10 cellular contexts compared by ENCODE assay signal in genomic region chr19:19528721-19529490, GRCh38. TPM values are rescaled to one million over a fixed set of nuclear protein-coding genes. Genes with fewer than 3 reads are reported as not detected.
DNase-seq lines count a peak whose midpoint lies in the region; ATAC-seq and TF ChIP-seq lines count a peak whose summit lies in the region.
"Had no signal": no experiment of that assay in that cellular context is flagged by ENCODE, and none has a peak within 500 bp of the region (broad histone marks: within the 10 kb centered on the region; RNA-seq: fewer than 3 reads in every experiment).

YJEFN3 (plus strand) TSS chr19:19528911; CDS start chr19:19528933, 22 bp downstream.

- ATAC-seq in stimulated activated naive CD8-positive, alpha-beta T cell treated with anti-CD3 and anti-CD28 coated beads, Interleukin-15, amount 100 ng/mL, for 72 hours, result no peak
- ATAC-seq in GM19397 (IDR thresholded peaks at IDR 0.05; ENCODE audit: unreplicated experiment), result no peak

- no peak within 1 kb of the TSS for H3K27ac ChIP-seq in stomach smooth muscle (ENCODE audit: low read length)
- H3K27ac ChIP-seq: neutrophil had no signal

- no peak for DNase-seq in activated CD4-positive, alpha-beta T cell treated with anti-CD3 and anti-CD28 coated beads, Interleukin-2, amount 10 ng/mL, durations not matched to agents 7 days and 5 days
- no peak for DNase-seq in activated CD4-positive, alpha-beta T cell treated with anti-CD3 and anti-CD28 coated beads, Interleukin-2, amount 50 U/mL, for 4 hours
- peak; percentile 44 for DNase-seq in astrocyte of the spinal cord (ENCODE audit: low read depth, low spot score)
- DNase-seq in hepatic stellate cell (ENCODE audit: low spot score), result peak; percentile 84
- no peak for DNase-seq in stimulated activated naive CD8-positive, alpha-beta T cell treated with anti-CD3 and anti-CD28 coated beads, Interleukin-15, amount 100 ng/mL, for 72 hours
- DNase-seq in NCI-H524 (lab: John Stamatoyannopoulos, UW), result no peak
- DNase-seq: NCI-H146 had no signal

- CTCF ChIA-PET in activated CD4-positive, alpha-beta T cell treated with anti-CD3 and anti-CD28 coated beads, Interleukin-2, amount 10 ng/mL, durations not matched to agents 7 days and 5 days (lab: Charles Lee), result interaction anchor here (1.1 kb wide), 1 partner anchor 115 kb away, joined by 3 read pairs; the partner anchor contains the start of gene GMIP

- H3K9me3 Mint-ChIP-seq in activated CD4-positive, alpha-beta T cell treated with anti-CD3 and anti-CD28 coated beads, Interleukin-2, amount 10 ng/mL, durations not matched to agents 7 days and 5 days, result no peaks in the 10 kb centered on the region
- no peaks in the 10 kb centered on the region for H3K9me3 Mint-ChIP-seq in stimulated activated naive CD8-positive, alpha-beta T cell treated with anti-CD3 and anti-CD28 coated beads, Interleukin-15, amount 100 ng/mL, for 72 hours

- H3K9ac ChIP-seq in stomach smooth muscle (ENCODE audit: low read length in 2 of 2), result peak within 1 kb of the TSS; percentile 13 to 46

- H3K36me3 Mint-ChIP-seq in activated CD4-positive, alpha-beta T cell treated with anti-CD3 and anti-CD28 coated beads, Interleukin-2, amount 10 ng/mL, durations not matched to agents 7 days and 5 days (ENCODE audit: low read depth), result peaks cover 16% of the 10 kb centered on the region

- no peak within 1 kb of the TSS for H3K27ac Mint-ChIP-seq in activated CD4-positive, alpha-beta T cell treated with anti-CD3 and anti-CD28 coated beads, Interleukin-2, amount 10 ng/mL, durations not matched to agents 7 days and 5 days
- no peak within 1 kb of the TSS for H3K27ac Mint-ChIP-seq in stimulated activated naive CD8-positive, alpha-beta T cell treated with anti-CD3 and anti-CD28 coated beads, Interleukin-15, amount 100 ng/mL, for 72 hours

- H3K4me1 ChIP-seq in stomach smooth muscle (ENCODE audit: control insufficient read depth, insufficient read depth, low read length), result peaks cover 16% of the 10 kb centered on the region

- TF ChIP-seq CTCF in astrocyte of the spinal cord (IDR thresholded peaks at IDR 0.05; ENCODE audit: low read depth, low read length), result no peak

- no peak within 1 kb of the TSS for H3K4me3 ChIP-seq in astrocyte of the spinal cord (ENCODE audit: low read depth, low read length)
- H3K4me3 ChIP-seq in stomach smooth muscle (ENCODE audit: low read length in 2 of 2), result peak within 1 kb of the TSS; percentile 38 to 65

- H3K9me3 ChIP-seq in stomach smooth muscle (ENCODE audit: control insufficient read depth in 2 of 2, low read length in 2 of 2), result no peaks in the 10 kb centered on the region
- H3K9me3 ChIP-seq: neutrophil had no signal

- no peak within 1 kb of the TSS for H3K4me3 Mint-ChIP-seq in activated CD4-positive, alpha-beta T cell treated with anti-CD3 and anti-CD28 coated beads, Interleukin-2, amount 10 ng/mL, durations not matched to agents 7 days and 5 days
- H3K4me3 Mint-ChIP-seq in stimulated activated naive CD8-positive, alpha-beta T cell treated with anti-CD3 and anti-CD28 coated beads, Interleukin-15, amount 100 ng/mL, for 72 hours, result no peak within 1 kb of the TSS

- POLR2A ChIA-PET in activated CD4-positive, alpha-beta T cell treated with anti-CD3 and anti-CD28 coated beads, Interleukin-2, amount 10 ng/mL, durations not matched to agents 7 days and 5 days (lab: Charles Lee), result no interaction called here

- in situ Hi-C loops in astrocyte of the spinal cord (cut with HindIII; ENCODE audit: low sequenced_read_pairs), result no loop called here

- H3K4me1 Mint-ChIP-seq in activated CD4-positive, alpha-beta T cell treated with anti-CD3 and anti-CD28 coated beads, Interleukin-2, amount 10 ng/mL, durations not matched to agents 7 days and 5 days, result peaks cover 18% of the 10 kb centered on the region
- H3K4me1 Mint-ChIP-seq in stimulated activated naive CD8-positive, alpha-beta T cell treated with anti-CD3 and anti-CD28 coated beads, Interleukin-15, amount 100 ng/mL, for 72 hours, result peaks cover 29% of the 10 kb centered on the region

- no peaks in the 10 kb centered on the region for H3K27me3 ChIP-seq in stomach smooth muscle (ENCODE audit: control insufficient read depth in 1 of 2, insufficient read depth in 2 of 2, low read length in 2 of 2)
- H3K27me3 ChIP-seq: neutrophil had no signal

- H3K36me3 ChIP-seq in stomach smooth muscle (ENCODE audit: control insufficient read depth in 2 of 2, insufficient read depth in 2 of 2, low read length in 2 of 2), result peaks cover 10 to 15% of the 10 kb centered on the region in 2 donors

- no peaks in the 10 kb centered on the region for H3K27me3 Mint-ChIP-seq in activated CD4-positive, alpha-beta T cell treated with anti-CD3 and anti-CD28 coated beads, Interleukin-2, amount 10 ng/mL, durations not matched to agents 7 days and 5 days
- H3K27me3 Mint-ChIP-seq in stimulated activated naive CD8-positive, alpha-beta T cell treated with anti-CD3 and anti-CD28 coated beads, Interleukin-15, amount 100 ng/mL, for 72 hours, result no peaks in the 10 kb centered on the region

RNA-seq across cellular contexts. Expression of gene YJEFN3, which starts in this region (rescaled TPM):
- total RNA-seq in activated CD4-positive, alpha-beta T cell treated with anti-CD3 and anti-CD28 coated beads, Interleukin-2, amount 10 ng/mL, durations not matched to agents 7 days and 5 days, result 10 to 100 TPM; 12.8 to 13.2 TPM

Comparison
In these comparisons a context has a peak if more than half of its experiments do, and no peak if none do; other contexts are left out.
1. DNase-seq: peak in astrocyte of the spinal cord (single experiment) and hepatic stellate cell (single experiment); none in activated CD4-positive, alpha-beta T cell treated with anti-CD3 and anti-CD28 coated beads, Interleukin-2, amount 10 ng/mL, durations not matched to agents 7 days and 5 days (single experiment), activated CD4-positive, alpha-beta T cell treated with anti-CD3 and anti-CD28 coated beads, Interleukin-2, amount 50 U/mL, for 4 hours (0 of 2), stimulated activated naive CD8-positive, alpha-beta T cell treated with anti-CD3 and anti-CD28 coated beads, Interleukin-15, amount 100 ng/mL, for 72 hours (0 of 2) and NCI-H524 (0 of 2).